Comparison of ENCODE assay signal across 14 cellular contexts in the genomic region with DNA sequence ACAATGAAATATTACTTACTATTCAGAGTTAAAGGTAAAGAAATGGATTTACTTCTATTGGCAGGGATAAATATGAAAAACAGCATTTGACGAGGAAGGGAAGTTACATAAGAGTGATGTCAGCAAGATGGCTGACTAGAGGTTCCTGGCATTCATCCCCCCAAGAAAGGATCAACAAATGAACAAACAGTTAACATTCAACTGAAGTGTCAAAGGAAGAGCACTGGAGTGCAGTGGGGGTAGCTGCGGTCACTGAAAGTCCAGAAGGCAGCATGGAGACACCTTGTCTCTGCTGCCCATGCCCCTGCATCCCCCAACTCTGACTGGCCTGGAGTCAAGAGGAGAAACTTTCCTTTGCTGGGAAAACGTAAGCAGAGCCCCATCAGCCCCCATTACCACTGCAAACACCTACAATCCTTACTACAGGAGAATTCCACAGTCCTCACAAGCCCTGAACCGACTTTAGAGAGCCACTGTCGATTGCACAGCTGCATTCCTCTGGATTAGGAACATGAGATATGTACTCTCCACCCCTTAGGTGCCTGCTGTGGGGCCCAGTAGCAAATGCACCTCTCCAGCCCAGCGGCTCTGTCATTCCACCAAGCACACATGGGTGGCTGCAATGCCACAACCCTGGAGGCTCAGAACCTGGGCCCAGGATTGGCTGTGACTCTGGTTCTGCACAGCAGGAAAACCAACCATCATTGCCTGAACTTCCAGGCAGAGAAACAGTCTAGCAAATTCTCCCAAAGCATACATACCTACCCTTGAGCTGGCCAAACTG.
DNase-seq lines count a peak whose midpoint lies in the region; ATAC-seq and TF ChIP-seq lines count a peak whose summit lies in the region.
"Had no signal": no experiment of that assay in that cellular context is flagged by ENCODE, and none has a peak within 500 bp of the region (broad histone marks: within the 10 kb centered on the region; RNA-seq: fewer than 3 reads in every experiment).

No MANE protein-coding gene starts in this region.

- H3K4me3 ChIP-seq in cardiac muscle cell (no peak overlapping the region), upper lobe of right lung (no peak overlapping the region), tibial artery (no peak overlapping the region)
- H3K4me3 ChIP-seq: SK-N-MC had no signal

- POLR2A ChIA-PET in RWPE1 (lab: Yijun Ruan, JAX; ENCODE audit: low non-redundant PET), result no interaction called here

- H3K27me3 ChIP-seq in cardiac muscle cell (no peaks in the 10 kb centered on the region), upper lobe of right lung (no peaks in the 10 kb centered on the region), tibial artery (no peaks in the 10 kb centered on the region)

- H3K36me3 ChIP-seq in cardiac muscle cell (peaks cover 38% of the 10 kb centered on the region), upper lobe of right lung (peaks cover 32% of the 10 kb centered on the region), tibial artery (peaks cover 54 to 58% (median 56%) of the 10 kb centered on the region in 3 donors)

- CTCF ChIA-PET in RWPE1 (lab: Yijun Ruan, JAX), result interaction anchor here (0.6 kb wide), 1 partner anchor 607 kb away, joined by 4 read pairs; no protein-coding TSS in a partner anchor

- no peak for DNase-seq in RWPE1 (ENCODE audit: low spot score)
- DNase-seq in cardiac muscle cell (ENCODE audit: low read depth in 1 of 2, low spot score in 1 of 2), result no peak
- DNase-seq in left colon, result no peak
- no peak for DNase-seq in upper lobe of right lung
- no peak for DNase-seq in tibial artery
- no peak for DNase-seq in glomerular visceral epithelial cell (ENCODE audit: extremely low spot score)
- DNase-seq: COR-L47, DMS53, NCI-H1417, NCI-H187 treated with DMSO at 0.1 percent for 48 hours, NCI-H526 treated with DMSO at 0.1 percent for 48 hours, PC-3 had no signal

- ATAC-seq in left colon (peak; percentile 18), upper lobe of right lung (peak; percentile 47), HG03342 (IDR thresholded peaks at IDR 0.05; ENCODE audit: unreplicated experiment) (no peak)
- ATAC-seq: PC-3 had no signal

- 0 out of 2 replicates have a peak overlapping the region, but pooled peaks have one; percentile 7 for H3K27ac ChIP-seq in RWPE1
- H3K27ac ChIP-seq in cardiac muscle cell, result peak overlapping the region; percentile 58
- H3K27ac ChIP-seq in upper lobe of right lung, result no peak overlapping the region
- H3K27ac ChIP-seq in tibial artery, result no peak overlapping the region
- H3K27ac ChIP-seq: SK-N-MC had no signal

- TF ChIP-seq CTCF in RWPE1 (conservative IDR thresholded peaks at IDR 0.05; ENCODE audit: low read depth), result no peak
- no peak for TF ChIP-seq CTCF in cardiac muscle cell (IDR thresholded peaks at IDR 0.05; ENCODE audit: low read depth, low read length)
- no peak for TF ChIP-seq CTCF in upper lobe of right lung (IDR thresholded peaks at IDR 0.05)
- TF ChIP-seq CTCF in tibial artery (IDR thresholded peaks at IDR 0.05), result no peak

- H3K4me1 ChIP-seq in cardiac muscle cell (ENCODE audit: low read depth) (no peaks in the 10 kb centered on the region), upper lobe of right lung (no peaks in the 10 kb centered on the region), tibial artery (no peaks in the 10 kb centered on the region)

- intact Hi-C loops in left colon (cut with DNase I, micrococcal nuclease), result loop anchor here in 1 of 2 donors (10.0 kb wide), 1 partner anchor 54 kb away; no protein-coding TSS in a partner anchor
- intact Hi-C loops in upper lobe of right lung (cut with DNase I), result no loop called here
- intact Hi-C loops in tibial artery (cut with DNase I; ENCODE audit: low total_unique reads), result loop anchor here (10.0 kb wide), 1 partner anchor 554 kb away; no protein-coding TSS in a partner anchor

- H3K9me3 ChIP-seq in cardiac muscle cell (ENCODE audit: low read depth), result no peaks in the 10 kb centered on the region
- H3K9me3 ChIP-seq in upper lobe of right lung, result peaks cover 20% of the 10 kb centered on the region
- H3K9me3 ChIP-seq in tibial artery, result peaks cover 0 to 39% (median 29%) of the 10 kb centered on the region in 3 donors

Comparison
In these comparisons a context has a peak if more than half of its experiments do, and no peak if none do; other contexts are left out.
1. H3K27ac ChIP-seq: peak in RWPE1 (single experiment) and cardiac muscle cell (single experiment); none in upper lobe of right lung (single experiment) and tibial artery (0 of 2).